Comparison of ENCODE assay signal across 8 cellular contexts in the genomic region with DNA sequence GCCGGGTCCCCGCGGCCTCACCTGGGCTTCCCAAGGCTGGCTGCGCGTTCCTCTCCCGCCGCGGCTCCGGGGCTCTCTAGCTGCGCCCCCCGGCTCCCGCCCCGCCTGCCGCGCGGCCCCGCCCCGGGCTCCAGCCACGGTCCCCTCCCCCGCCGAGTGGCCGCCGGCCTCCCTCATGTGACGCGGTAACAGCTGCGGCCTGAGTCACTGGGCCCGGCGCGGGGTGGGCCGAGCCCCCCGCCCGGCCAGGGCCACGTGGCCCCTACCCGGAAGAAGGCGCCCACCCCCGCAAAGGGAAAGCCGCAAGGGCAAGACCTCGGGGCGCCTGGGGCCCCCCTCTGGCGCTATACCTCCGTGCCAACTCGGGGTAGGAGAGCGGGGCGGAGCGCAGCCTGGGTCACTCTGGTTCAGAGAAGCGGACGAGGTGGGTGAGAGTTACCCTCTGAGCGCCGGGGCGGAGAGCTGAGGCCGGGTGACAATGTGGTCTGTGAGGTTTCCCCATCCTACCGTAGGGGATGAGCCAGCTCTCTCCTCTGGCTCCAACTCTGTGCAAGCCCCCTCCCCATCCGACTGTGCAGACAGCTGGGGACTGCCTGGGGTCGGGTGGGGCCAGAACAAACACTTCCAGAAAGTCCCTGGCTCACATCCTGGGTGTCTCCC. TPM values are rescaled to one million over a fixed set of nuclear protein-coding genes. Genes with fewer than 3 reads are reported as not detected.
DNase-seq lines count a peak whose midpoint lies in the region; TF ChIP-seq lines count a peak whose summit lies in the region.

A gene with protein sequence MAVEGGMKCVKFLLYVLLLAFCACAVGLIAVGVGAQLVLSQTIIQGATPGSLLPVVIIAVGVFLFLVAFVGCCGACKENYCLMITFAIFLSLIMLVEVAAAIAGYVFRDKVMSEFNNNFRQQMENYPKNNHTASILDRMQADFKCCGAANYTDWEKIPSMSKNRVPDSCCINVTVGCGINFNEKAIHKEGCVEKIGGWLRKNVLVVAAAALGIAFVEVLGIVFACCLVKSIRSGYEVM (minus strand): TSS at position 78 of the 660 bp plus-strand sequence. CDS start 668 bp downstream, outside the sequence.

- H3K27me3 ChIP-seq in H9 (ENCODE audit: insufficient read depth, low read length): no peaks in the 10 kb centered on the region
- no peaks in the 10 kb centered on the region for H3K27me3 ChIP-seq in MG63

- H3K56ac ChIP-seq in H9 (ENCODE audit: insufficient read length, low read depth, low read length): no peak within 1 kb of the TSS

- peaks cover 3% of the 10 kb centered on the region; the same call in 1 of the 2 replicates for H3K4me1 ChIP-seq in H9 (ENCODE audit: insufficient read depth, low read length)

- peak; percentile 1 for TF ChIP-seq CTCF in GM12873 (IDR thresholded peaks at IDR 0.05; ENCODE audit: insufficient read depth, low read depth, low read length, missing control alignments)
- TF ChIP-seq CTCF in H9 (conservative IDR thresholded peaks at IDR 0.05): no peak
- no peak for TF ChIP-seq CTCF in astrocyte of the spinal cord (IDR thresholded peaks at IDR 0.05; ENCODE audit: low read depth, low read length)
- TF ChIP-seq CTCF in retinal pigment epithelial cell (conservative IDR thresholded peaks at IDR 0.05; ENCODE audit: low read depth, low read length): no peak

- no peak within 1 kb of the TSS for H4K5ac ChIP-seq in H9 (ENCODE audit: insufficient read length, low read depth, low read length)

- no peak within 1 kb of the TSS for H3K27ac ChIP-seq in H9 (ENCODE audit: insufficient read length, low read depth, low read length)

- peaks cover 7% of the 10 kb centered on the region for H3K79me1 ChIP-seq in H9 (ENCODE audit: insufficient read depth, low read depth, low read length, poor library complexity, severe bottlenecking)

- H4K20me1 ChIP-seq in H9 (ENCODE audit: control insufficient read depth, insufficient read depth, insufficient read length): no peaks in the 10 kb centered on the region

- no peak within 1 kb of the TSS for H2BK20ac ChIP-seq in H9 (ENCODE audit: low read depth, low read length, poor library complexity, severe bottlenecking)

- no peaks in the 10 kb centered on the region; a peak in 1 of 5 replicates for H3K9me3 Mint-ChIP-seq in H9

- H3K9me3 ChIP-seq in H9 (ENCODE audit: control insufficient read depth, low read depth, low read length) (no peaks in the 10 kb centered on the region), MG63 (no peaks in the 10 kb centered on the region)

- no peak within 1 kb of the TSS for H3K4ac ChIP-seq in H9 (ENCODE audit: low read depth, low read length)

- H2BK12ac ChIP-seq in H9 (ENCODE audit: insufficient read length, low read depth, low read length): no peak within 1 kb of the TSS

- no peaks in the 10 kb centered on the region; the same call in 1 of the 2 replicates for H3K27me3 Mint-ChIP-seq in H9 (ENCODE audit: low read depth)

- H2AK5ac ChIP-seq in H9 (ENCODE audit: insufficient read length, low read length): no peak within 1 kb of the TSS

- H3K4me3 ChIP-seq in MG63: peak within 1 kb of the TSS; percentile 85
- H3K4me3 ChIP-seq in astrocyte of the spinal cord (ENCODE audit: low read depth, low read length): peak within 1 kb of the TSS; percentile 83
- H3K4me3 ChIP-seq in retinal pigment epithelial cell (ENCODE audit: low read length): peak within 1 kb of the TSS; percentile 92

- no CpG with 5 or more reads among the region's 54 CpGs for WGBS in H9 (ENCODE audit: extremely low coverage, insufficient read length, low lambda C conversion rate)

- H3K23ac ChIP-seq in H9 (ENCODE audit: insufficient read length, low read depth, low read length): no peak within 1 kb of the TSS

- peak within 1 kb of the TSS; percentile 83 for H3K4me2 ChIP-seq in H9 (ENCODE audit: insufficient read depth, insufficient read length, low read length)

- H2BK120ac ChIP-seq in H9 (ENCODE audit: low read depth, low read length, poor library complexity, severe bottlenecking): no peak within 1 kb of the TSS

- DNase-seq in H9 (peak; percentile 84), MG63 (peak; percentile 96), T-helper 9 cell (peak; percentile 45), astrocyte of the spinal cord (ENCODE audit: low read depth, low spot score) (peak; percentile 96), hippocampal formation (lab: John Stamatoyannopoulos, UW) (peak; percentile 78 to 89), retinal pigment epithelial cell (ENCODE audit: low read depth) (no peak), cerebellar nuclear complex (lab: John Stamatoyannopoulos, UW) (no peak)

- in situ Hi-C loops in astrocyte of the spinal cord (cut with HindIII; ENCODE audit: low sequenced_read_pairs): no loop called here

- H3K27ac Mint-ChIP-seq in H9: peak within 1 kb of the TSS; percentile 35 to 96 (median 80); a peak in 5 of 7 replicates

- peaks cover 14% of the 10 kb centered on the region for H3K23me2 ChIP-seq in H9 (ENCODE audit: insufficient read length, low read depth, low read length, poor library complexity, severe bottlenecking)

- H3K36me3 ChIP-seq in MG63: peaks cover 41% of the 10 kb centered on the region

- H2AFZ ChIP-seq in H9 (ENCODE audit: low read length): no peak within 1 kb of the TSS

- peaks cover 38 to 40% of the 10 kb centered on the region in 2 experiments for H3K4me1 Mint-ChIP-seq in H9

- H3K18ac ChIP-seq in H9 (ENCODE audit: insufficient read length, low read depth, low read length): peak within 1 kb of the TSS; percentile 69

- H3K79me2 ChIP-seq in H9 (ENCODE audit: insufficient read depth, low read length): peaks cover 7% of the 10 kb centered on the region; the same call in 1 of the 2 replicates

- H3T11ph ChIP-seq in H9 (ENCODE audit: low read length): no peak within 1 kb of the TSS

- peak within 1 kb of the TSS; percentile 89 to 93 for H3K4me3 Mint-ChIP-seq in H9

- H2BK5ac ChIP-seq in H9 (ENCODE audit: insufficient read length, low read length): no peak within 1 kb of the TSS

- H3K9ac ChIP-seq in H9 (ENCODE audit: extremely low read depth, insufficient read length, low read length): peak within 1 kb of the TSS; percentile 50

- peaks cover 18 to 35% (median 35%) of the 10 kb centered on the region in 3 experiments; a peak in 6 of 7 replicates for H3K36me3 Mint-ChIP-seq in H9 (ENCODE audit: insufficient read depth in 1 of 3, low read depth in 3 of 3)

- peak within 1 kb of the TSS; percentile 74 for H3K14ac ChIP-seq in H9 (ENCODE audit: insufficient read depth, low read length)

- no peak within 1 kb of the TSS for H4K91ac ChIP-seq in H9 (ENCODE audit: insufficient read length, low read depth, low read length)

- no peak within 1 kb of the TSS for H4K8ac ChIP-seq in H9 (replicated peaks; ENCODE audit: insufficient read length, low read depth, low read length)

- H2BK15ac ChIP-seq in H9 (ENCODE audit: low read depth, low read length): no peak within 1 kb of the TSS

RNA-seq across cellular contexts. Expression of the gene that starts here (rescaled TPM):
- total RNA-seq in H9 (2021): 581 and 589 TPM in 2 replicates
- 1,474 and 1,678 TPM in 2 replicates for total RNA-seq in MG63 (2014; rRNA removed; shearing (Covaris generic); ENCODE audit: low replicate concordance)

Comparison
In these comparisons a context has a peak if more than half of its experiments do, and no peak if none do; other contexts are left out.
1. DNase-seq: peak in H9 (single experiment), MG63 (single experiment), T-helper 9 cell (single experiment), astrocyte of the spinal cord (single experiment) and hippocampal formation (2 of 2); none in retinal pigment epithelial cell (single experiment) and cerebellar nuclear complex (0 of 2).
2. Peak in every context shown above with its lines, with median percentiles within 50 percentile points of each other: H3K4me3 ChIP-seq.